In genomic region chr5:14144586-14145355, GRCh38 we compare ENCODE assay signal across 8 cellular contexts. TPM values are rescaled to one million over a fixed set of nuclear protein-coding genes. Genes with fewer than 3 reads are reported as not detected.
A peak's percentile ranks its signal among the peaks of the same experiment; 100 is the strongest.
DNase-seq lines count a peak whose midpoint lies in the region; ATAC-seq, FAIRE-seq and TF ChIP-seq lines count a peak whose summit lies in the region.

No MANE protein-coding gene starts in this region.

- DNase-seq in NCI-H1436 (lab: John Stamatoyannopoulos, UW) (peak; percentile 33), NCI-H1436 treated with DMSO at 0.1 percent for 48 hours (lab: John Stamatoyannopoulos, UW) (no peak), NAMALWA (ENCODE audit: low spot score) (peak; percentile 94), T-helper 17 cell (peak; percentile 16 to 25 (median 17)), caudate nucleus (lab: John Stamatoyannopoulos, UW) (peak in 53 of 61 donors; percentile 19 to 85 (median 52)), keratinocyte (ENCODE audit: low read depth, low spot score) (no peak), spleen (peak; percentile 93)

- peak overlapping the region; percentile 94 for H3K9ac ChIP-seq in keratinocyte (ENCODE audit: control insufficient read depth, extremely low read depth, insufficient read depth, low read length)

- peaks cover 8% of the 10 kb centered on the region for H3K4me1 Mint-ChIP-seq in T-helper 17 cell

- peaks cover 6% of the 10 kb centered on the region for H3K9me1 ChIP-seq in keratinocyte (ENCODE audit: control insufficient read depth, extremely low read depth, insufficient read depth, low read length)

- H3K27ac Mint-ChIP-seq in T-helper 17 cell: peak overlapping the region; percentile 56

- peaks cover 62% of the 10 kb centered on the region for H3K79me2 ChIP-seq in keratinocyte (ENCODE audit: control insufficient read depth, insufficient read depth, low read length)

- H3K27me3 Mint-ChIP-seq in T-helper 17 cell: peaks cover 32% of the 10 kb centered on the region

- no peak overlapping the region for H2AFZ ChIP-seq in keratinocyte (ENCODE audit: control insufficient read depth, low read length)

- intact Hi-C loops in spleen (cut with DNase I; ENCODE audit: low total_unique reads): loop anchor here (10.0 kb wide), 2 partner anchors 80 to 120 kb away; no protein-coding TSS in a partner anchor

- H3K27me3 ChIP-seq in keratinocyte (ENCODE audit: control insufficient read depth, extremely low read depth, insufficient read depth, low read length) (no peaks in the 10 kb centered on the region), spleen (replicated peaks in 1 of 7) (peaks cover 0 to 15% (median 0%) of the 10 kb centered on the region in 7 donors)

- dilution Hi-C loops in keratinocyte (cut with MboI; ENCODE audit: extremely low pct_ligation_motif_present, low sequenced_read_pairs): no loop called here

- peak in 1 of 3 experiments; percentile 22 for TF ChIP-seq CTCF in keratinocyte (optimal IDR thresholded peaks at IDR 0.05 in 1 of 3, IDR thresholded peaks at IDR 0.05 in 1 of 3, conservative IDR thresholded peaks at IDR 0.05 in 1 of 3; ENCODE audit: extremely low read depth in 1 of 3, insufficient read depth in 2 of 3, low read length in 3 of 3)
- TF ChIP-seq CTCF in spleen (IDR thresholded peaks at IDR 0.05 in 8 of 11, conservative IDR thresholded peaks at IDR 0.05 in 3 of 11): no peak

- peak overlapping the region; percentile 73 for H3K27ac ChIP-seq in caudate nucleus (ENCODE audit: low read depth, low read length)
- peak overlapping the region; percentile 90 for H3K27ac ChIP-seq in keratinocyte (ENCODE audit: control insufficient read depth, insufficient read depth, low read length)
- H3K27ac ChIP-seq in spleen: peak overlapping the region; percentile 75 to 97 (median 92)

- peak overlapping the region; percentile 92 for H3K4me3 Mint-ChIP-seq in T-helper 17 cell

- peaks cover 39% of the 10 kb centered on the region for H4K20me1 ChIP-seq in keratinocyte (ENCODE audit: control insufficient read depth, extremely low read depth, insufficient read depth, low read length)

- H3K4me3 ChIP-seq in keratinocyte (ENCODE audit: control insufficient read depth in 2 of 3, extremely low read depth in 1 of 3, insufficient read depth in 2 of 3, low read depth in 1 of 3, low read length in 3 of 3): peak overlapping the region; percentile 89 to 95 (median 94)
- H3K4me3 ChIP-seq in spleen: peak overlapping the region; percentile 61 to 97 (median 78)

- ATAC-seq in HG02588 (IDR thresholded peaks at IDR 0.05; ENCODE audit: unreplicated experiment) (peak; percentile 45), T-helper 17 cell (peak; percentile 76)

- H3K4me2 ChIP-seq in keratinocyte (ENCODE audit: control insufficient read depth, extremely low read depth, insufficient read depth, low read depth, low read length): peak overlapping the region; percentile 98

- peaks cover 38% of the 10 kb centered on the region for H3K4me1 ChIP-seq in keratinocyte (ENCODE audit: control insufficient read depth, extremely low read depth, insufficient read depth, low read length)
- peaks cover 11 to 70% (median 52%) of the 10 kb centered on the region in 6 donors for H3K4me1 ChIP-seq in spleen

- 1 to 4% (median 1%) methylated on average over 14 to 84 of the region's 84 CpGs for WGBS in spleen, 5 donors

- H3K36me3 ChIP-seq in keratinocyte (ENCODE audit: control insufficient read depth in 2 of 2, extremely low read depth in 1 of 2, insufficient read depth in 2 of 2, low read length in 2 of 2): no peaks in the 10 kb centered on the region
- no peaks in the 10 kb centered on the region for H3K36me3 ChIP-seq in spleen

- H3K36me3 Mint-ChIP-seq in T-helper 17 cell (ENCODE audit: low read depth): no peaks in the 10 kb centered on the region

- FAIRE-seq in keratinocyte (lab: Jason Lieb, UNC): peak; percentile 48

- TF ChIP-seq POLR2A in spleen (IDR thresholded peaks at IDR 0.05): peak in 1 of 3 donors; percentile 41

- H3K9me3 ChIP-seq in T-helper 17 cell (ENCODE audit: control insufficient read depth, low read length, poor library complexity, severe bottlenecking) (peaks cover 5% of the 10 kb centered on the region), keratinocyte (ENCODE audit: control insufficient read depth, low read depth, low read length) (no peaks in the 10 kb centered on the region), spleen (no peaks in the 10 kb centered on the region)

RNA-seq across cellular contexts. Expression of gene TRIO, which starts 1.6 kb away (rescaled TPM):
- 10 to 100 TPM; 19.3 to 19.5 TPM for total RNA-seq in T-helper 17 cell
- polyA plus RNA-seq in keratinocyte: 56.6 to 72.1 TPM (median 57.2 TPM) in 3 replicates
- polyA plus RNA-seq in keratinocyte (2011; ENCODE audit: low read depth): 54.4 TPM
- 42.3 and 46.0 TPM in 2 replicates for polyA plus RNA-seq in keratinocyte (2011; cell fraction: cytosol; rRNA removed)
- 227 and 249 TPM in 2 replicates for polyA plus RNA-seq in keratinocyte (2011; cell fraction: nucleus; rRNA removed)
- 33.9 and 54.9 TPM in 2 replicates for polyA plus RNA-seq in keratinocyte (2012; ENCODE audit: low replicate concordance)
- polyA minus RNA-seq in keratinocyte: 358 to 455 TPM (median 446 TPM) in 3 replicates
- polyA minus RNA-seq in keratinocyte (2011; cell fraction: cytosol; rRNA and poly(A)+ RNA removed): 73.3 TPM
- 348 and 654 TPM in 2 replicates for polyA minus RNA-seq in keratinocyte (2011; cell fraction: nucleus; rRNA and poly(A)+ RNA removed)
- 100 to 1,000 TPM; 139 to 280 (median 214) TPM for total RNA-seq in spleen
- polyA plus RNA-seq in spleen: 10 to 100 TPM; 21.5 to 63.1 (median 55.2) TPM

Comparison
In these comparisons a context has a peak if more than half of its experiments do, and no peak if none do; other contexts are left out.
1. DNase-seq: peak in NCI-H1436 (single experiment), NAMALWA (single experiment), T-helper 17 cell (3 of 3), caudate nucleus (53 of 61) and spleen (single experiment); none in NCI-H1436 treated with DMSO at 0.1 percent for 48 hours (single experiment) and keratinocyte (single experiment).
2. RNA of gene TRIO, which starts 1.6 kb away (total RNA-seq): 139 to 280 TPM in spleen; 19.3 to 19.5 TPM in T-helper 17 cell; every median in the first group is over 4 times any median in the second.
3. Peak in every context shown above with its lines, with median percentiles within 50 percentile points of each other: H3K27ac ChIP-seq.